In genomic region chr1:107724648-107725047, GRCh38 we compare ENCODE assay signal across 36 cellular contexts.
DNase-seq lines count a peak whose midpoint lies in the region; ATAC-seq and TF ChIP-seq lines count a peak whose summit lies in the region.
"Had no signal": no experiment of that assay in that cellular context is flagged by ENCODE, and none has a peak within 500 bp of the region (broad histone marks: within the 10 kb centered on the region; RNA-seq: fewer than 3 reads in every experiment).

No MANE protein-coding gene starts in this region.

- no peaks in the 10 kb centered on the region for H3K79me2 ChIP-seq in mammary epithelial cell (ENCODE audit: insufficient read depth, low read length)

- H3K9me3 ChIP-seq in mammary epithelial cell (replicated peaks; ENCODE audit: insufficient read depth, low read length) = no peaks in the 10 kb centered on the region
- H3K9me3 ChIP-seq: adrenal gland, breast epithelium, suprapubic skin, upper lobe of right lung had no signal

- peak; percentile 23 for DNase-seq in MCF 10A (ENCODE audit: unreplicated experiment)
- DNase-seq in mammary epithelial cell = no peak
- DNase-seq in astrocyte of the spinal cord (ENCODE audit: low read depth, low spot score) = peak; percentile 14
- peak; percentile 23 for DNase-seq in iris pigment epithelial cell (ENCODE audit: low read depth)
- DNase-seq in Calu3 = no peak
- DNase-seq in HK-2 (ENCODE audit: unreplicated experiment) = no peak
- DNase-seq in H7 = no peak
- DNase-seq: 8988T; activated CD4-positive, alpha-beta T cell treated with anti-CD3 and anti-CD28 coated beads for 4 hours; activated CD8-positive, alpha-beta T cell treated with anti-CD3 and anti-CD28 coated beads, Interleukin-2, amount 10 ng/mL, durations not matched to agents 7 days and 5 days; activated naive CD4-positive, alpha-beta T cell treated with anti-CD3 and anti-CD28 coated beads for 36 hours; adrenal gland; CD4-positive, alpha-beta memory T cell; effector CD4-positive, alpha-beta T cell; glutamatergic neuron; H9; mesendoderm; MV-4-11; NCI-H1436; NCI-H2081 treated with DMSO at 0.1 percent for 48 hours; NCI-H345; NCI-H69; nucleus accumbens; SIG-M5; stimulated activated naive CD4-positive, alpha-beta T cell; T1000; upper lobe of right lung; WERI-Rb-1 had no signal

- no peak overlapping the region for H3K9ac ChIP-seq in mammary epithelial cell (ENCODE audit: insufficient read depth, low read length)
- H3K9ac ChIP-seq: KMS-11 had no signal

- H2AFZ ChIP-seq in mammary epithelial cell (ENCODE audit: low read depth, low read length) = no peak overlapping the region

- WGBS in mammary epithelial cell (ENCODE audit: low coverage, missing lambda C conversion rate) = 0% methylated on average over 1 of the region's 1 CpG

- intact Hi-C loops in MCF 10A (cut with micrococcal nuclease) (no loop called here), mammary epithelial cell (cut with micrococcal nuclease) (no loop called here), Calu3 (cut with micrococcal nuclease; ENCODE audit: unreplicated experiment) (no loop called here)

- CTCF ChIA-PET in MCF 10A (lab: Yijun Ruan, JAX) (interaction anchor here (0.5 to 1.4 kb wide), 4 partner anchors 25 to 147 kb away, joined by 3 to 4 read pairs (median 4); no protein-coding TSS in a partner anchor), mammary epithelial cell (lab: Charles Lee; ENCODE audit: low non-redundant PET) (no interaction called here), Calu3 (lab: Charles Lee) (interaction anchor here (0.7 kb wide), 1 partner anchor 199 kb away, joined by 4 read pairs; no protein-coding TSS in a partner anchor)

- no TSS peak for BruUV-seq in MCF 10A (replicated peaks; lab: Mats Ljungman, UMichigan)
- BruUV-seq in mammary epithelial cell (replicated peaks; lab: Mats Ljungman, UMichigan) = no TSS peak
- BruUV-seq in Calu3 (replicated peaks; lab: Mats Ljungman, UMichigan) = no TSS peak

- ATAC-seq in GM21737 (IDR thresholded peaks at IDR 0.05; ENCODE audit: unreplicated experiment) = no peak
- ATAC-seq: activated CD8-positive, alpha-beta T cell treated with anti-CD3 and anti-CD28 coated beads, Interleukin-2, amount 10 ng/mL, durations not matched to agents 7 days and 5 days; GM12878; left lobe of liver; Panc1; upper lobe of right lung had no signal

- dilution Hi-C loops in mammary epithelial cell (cut with HindIII; ENCODE audit: low sequenced_read_pairs) = no loop called here

- in situ Hi-C loops in mammary epithelial cell (cut with MboI; ENCODE audit: low sequenced_read_pairs in 2 of 2) (loop anchor here (25.0 kb wide), 3 partner anchors 187 to 437 kb away; no protein-coding TSS in a partner anchor), astrocyte of the spinal cord (cut with HindIII; ENCODE audit: low sequenced_read_pairs) (no loop called here)

- H3K27me3 ChIP-seq in mammary epithelial cell (ENCODE audit: insufficient read depth, low read length) = no peaks in the 10 kb centered on the region
- H3K27me3 ChIP-seq in H7 (ENCODE audit: control insufficient read depth, insufficient read depth, low read length) = no peaks in the 10 kb centered on the region
- H3K27me3 ChIP-seq: adrenal gland, breast epithelium, suprapubic skin, upper lobe of right lung had no signal

- H3K4me2 ChIP-seq in mammary epithelial cell (ENCODE audit: insufficient read depth, low read depth, low read length) = no peak overlapping the region
- H3K4me2 ChIP-seq: KMS-11 had no signal

- H3K4me1 Mint-ChIP-seq in MCF 10A (ENCODE audit: insufficient read depth, unreplicated experiment) (peaks cover 14% of the 10 kb centered on the region), Calu3 (ENCODE audit: low read depth, unreplicated experiment) (peaks cover 6% of the 10 kb centered on the region)
- H3K4me1 Mint-ChIP-seq: CD4-positive, alpha-beta memory T cell; H9 had no signal

- POLR2A ChIA-PET in MCF 10A (lab: Yijun Ruan, JAX) = interaction anchor here (1.0 to 3.7 kb wide), 4 partner anchors 10 to 54 kb away, joined by 3 to 30 read pairs (median 6); no protein-coding TSS in a partner anchor

- H4K20me1 ChIP-seq in mammary epithelial cell (ENCODE audit: insufficient read depth, low read length) = no peaks in the 10 kb centered on the region

- no peak overlapping the region for H3K27ac Mint-ChIP-seq in MCF 10A (ENCODE audit: low read depth, unreplicated experiment)
- H3K27ac Mint-ChIP-seq in Calu3 (ENCODE audit: unreplicated experiment) = no peak overlapping the region
- H3K27ac Mint-ChIP-seq: activated CD8-positive, alpha-beta T cell treated with anti-CD3 and anti-CD28 coated beads, Interleukin-2, amount 10 ng/mL, durations not matched to agents 7 days and 5 days; activated naive CD4-positive, alpha-beta T cell treated with anti-CD3 and anti-CD28 coated beads for 36 hours had no signal

- H3K27ac ChIP-seq in mammary epithelial cell (ENCODE audit: insufficient read depth, low read depth, low read length) = no peak overlapping the region
- H3K27ac ChIP-seq: adrenal gland, breast epithelium, epithelial cell of prostate, KMS-11, suprapubic skin, upper lobe of right lung, WERI-Rb-1 had no signal

- peaks cover 4% of the 10 kb centered on the region for H3K4me1 ChIP-seq in mammary epithelial cell (ENCODE audit: insufficient read depth, low read length)
- H3K4me1 ChIP-seq: adrenal gland, breast epithelium, suprapubic skin, upper lobe of right lung had no signal

- no peak overlapping the region for H3K4me3 Mint-ChIP-seq in MCF 10A (ENCODE audit: unreplicated experiment)
- H3K4me3 Mint-ChIP-seq in Calu3 (ENCODE audit: low read depth, unreplicated experiment) = no peak overlapping the region
- H3K4me3 Mint-ChIP-seq: activated CD8-positive, alpha-beta T cell treated with anti-CD3 and anti-CD28 coated beads, Interleukin-2, amount 10 ng/mL, durations not matched to agents 7 days and 5 days; activated naive CD4-positive, alpha-beta T cell treated with anti-CD3 and anti-CD28 coated beads for 36 hours; CD4-positive, alpha-beta memory T cell; H9 had no signal

- H3K36me3 Mint-ChIP-seq in MCF 10A (ENCODE audit: insufficient read depth, unreplicated experiment) (no peaks in the 10 kb centered on the region), Calu3 (ENCODE audit: insufficient read depth, unreplicated experiment) (no peaks in the 10 kb centered on the region)
- H3K36me3 Mint-ChIP-seq: CD4-positive, alpha-beta memory T cell had no signal

- no peaks in the 10 kb centered on the region for H3K27me3 Mint-ChIP-seq in MCF 10A (ENCODE audit: insufficient read depth, unreplicated experiment)
- H3K27me3 Mint-ChIP-seq in Calu3 (ENCODE audit: unreplicated experiment) = no peaks in the 10 kb centered on the region
- H3K27me3 Mint-ChIP-seq: CD4-positive, alpha-beta memory T cell had no signal

- H3K9me3 Mint-ChIP-seq in MCF 10A (ENCODE audit: unreplicated experiment) (no peaks in the 10 kb centered on the region), Calu3 (ENCODE audit: low read depth, unreplicated experiment) (no peaks in the 10 kb centered on the region)
- H3K9me3 Mint-ChIP-seq: activated naive CD4-positive, alpha-beta T cell treated with anti-CD3 and anti-CD28 coated beads for 36 hours had no signal

- H3K4me3 ChIP-seq in mammary epithelial cell (replicated peaks in 1 of 3; ENCODE audit: insufficient read depth in 1 of 3, low read depth in 2 of 3, low read length in 3 of 3) (no peak overlapping the region), astrocyte of the spinal cord (ENCODE audit: low read depth, low read length) (no peak overlapping the region), H7 (ENCODE audit: insufficient read depth, low read depth, low read length) (no peak overlapping the region)
- H3K4me3 ChIP-seq: adrenal gland, breast epithelium, GM12878, suprapubic skin, upper lobe of right lung had no signal

- no peak for TF ChIP-seq CTCF in MCF 10A (IDR thresholded peaks at IDR 0.05; ENCODE audit: unreplicated experiment)
- no peak for TF ChIP-seq CTCF in mammary epithelial cell (conservative IDR thresholded peaks at IDR 0.05 in 1 of 2, IDR thresholded peaks at IDR 0.05 in 1 of 2; ENCODE audit: extremely low read depth in 1 of 2, insufficient read depth in 1 of 2, low read depth in 1 of 2, low read length in 2 of 2)
- TF ChIP-seq CTCF in astrocyte of the spinal cord (IDR thresholded peaks at IDR 0.05; ENCODE audit: low read depth, low read length) = no peak
- no peak for TF ChIP-seq CTCF in Calu3 (IDR thresholded peaks at IDR 0.05; ENCODE audit: unreplicated experiment)

- no peaks in the 10 kb centered on the region for H3K36me3 ChIP-seq in mammary epithelial cell (ENCODE audit: insufficient read depth, low read length)
- H3K36me3 ChIP-seq in H7 (replicated peaks; ENCODE audit: control insufficient read depth, insufficient read depth, low read length) = no peaks in the 10 kb centered on the region
- H3K36me3 ChIP-seq: adrenal gland, breast epithelium, suprapubic skin, upper lobe of right lung, WERI-Rb-1 had no signal

Comparison
In these comparisons a context has a peak if more than half of its experiments do, and no peak if none do; other contexts are left out.
1. DNase-seq: peak in MCF 10A (single experiment), astrocyte of the spinal cord (single experiment) and iris pigment epithelial cell (single experiment); none in mammary epithelial cell (single experiment), Calu3 (single experiment), HK-2 (single experiment) and H7 (single experiment).